In the genomic region with DNA sequence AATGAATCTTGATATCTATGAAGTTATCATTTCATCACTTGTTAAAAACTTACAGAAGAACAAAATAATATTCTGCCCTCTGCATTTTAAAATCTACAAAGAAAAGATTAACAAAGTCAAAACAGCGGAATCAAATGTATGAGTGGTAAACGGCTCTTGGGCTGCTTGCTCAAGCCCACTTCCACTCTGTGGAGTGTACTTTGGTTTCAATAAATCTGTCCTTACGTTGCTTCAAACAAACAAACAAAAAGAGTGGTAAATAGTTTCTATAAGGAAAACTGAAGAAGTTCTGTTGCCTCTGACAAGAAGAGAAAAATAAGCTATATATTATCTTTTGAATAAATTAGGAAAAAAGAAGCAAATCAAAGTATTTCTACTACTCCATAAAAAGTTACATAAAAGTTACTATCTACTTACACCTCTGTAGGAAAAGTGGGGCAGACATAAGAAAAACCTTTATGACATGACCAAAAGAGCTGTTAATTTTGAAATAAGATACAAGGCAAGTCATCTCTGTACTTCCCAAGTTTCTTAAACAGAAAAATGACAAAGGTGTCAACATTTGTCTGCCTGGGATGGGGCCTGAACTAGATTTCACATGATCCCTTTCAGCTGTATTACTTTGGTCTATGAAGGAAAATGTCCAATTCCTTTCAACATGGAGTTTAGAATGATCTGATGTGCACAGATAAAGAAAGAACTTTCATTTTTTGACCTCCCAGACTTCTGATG, we compare ENCODE assay signal across 1 cellular context.
TF ChIP-seq lines count a peak whose summit lies in the region.

No MANE protein-coding gene starts in this region.

TF ChIP-seq in HepG2, 621 proteins besides CTCF, POLR2A, EP300 and RAD21:
- TF ChIP-seq ZNF431 (CRISPR knock-in tag; IDR thresholded peaks at IDR 0.05; ENCODE audit: borderline replicate concordance, low read depth) (no peak), ZNF20 (CRISPR knock-in tag; IDR thresholded peaks at IDR 0.05) (peak; percentile 97)
TF ChIP-seq in HepG2: peak in this region for 1.
